Comparison of ENCODE assay signal across 26 cellular contexts in the genomic region with DNA sequence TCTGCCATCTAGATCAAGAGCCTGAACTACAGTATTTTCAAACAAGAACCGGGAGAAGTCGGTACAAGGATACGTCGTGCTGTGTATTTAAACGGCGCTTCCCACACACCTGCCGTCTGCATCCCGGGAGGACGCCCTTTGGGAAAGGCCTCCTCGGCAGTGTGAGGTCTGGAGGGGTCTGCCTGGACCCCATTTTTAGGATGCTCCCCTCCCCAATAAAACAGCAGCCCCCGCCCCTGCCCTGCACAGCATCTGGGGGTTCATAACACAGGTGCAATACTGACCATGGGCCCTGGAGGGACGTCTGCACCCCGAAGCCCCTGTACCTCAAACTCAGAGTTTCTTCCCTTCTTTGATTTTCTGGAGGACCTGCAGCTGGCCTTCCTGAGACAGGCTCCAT. TPM values are rescaled to one million over a fixed set of nuclear protein-coding genes. Genes with fewer than 3 reads are reported as not detected.
DNase-seq lines count a peak whose midpoint lies in the region; ATAC-seq, FAIRE-seq and TF ChIP-seq lines count a peak whose summit lies in the region.
"Had no signal": no experiment of that assay in that cellular context is flagged by ENCODE, and none has a peak within 500 bp of the region (broad histone marks: within the 10 kb centered on the region; RNA-seq: fewer than 3 reads in every experiment).

No MANE protein-coding gene starts in this region.

- no peak overlapping the region for H3K27ac ChIP-seq in A673 (ENCODE audit: low read depth, low read length, poor library complexity, severe bottlenecking)
- H3K27ac ChIP-seq: 22Rv1, epithelial cell of prostate, parathyroid adenoma, Peyer's patch had no signal

- H3K27me3 ChIP-seq in A673 (replicated peaks; ENCODE audit: insufficient read depth, low read depth, low read length, poor library complexity) = no peaks in the 10 kb centered on the region
- H3K27me3 ChIP-seq: body of pancreas, Peyer's patch had no signal

- H3K4me3 ChIP-seq in A673 (ENCODE audit: low read depth, low read length, poor library complexity, severe bottlenecking) (no peak overlapping the region), mucosa of descending colon (no peak overlapping the region)
- H3K4me3 ChIP-seq: body of pancreas, Peyer's patch had no signal

- H3K9me3 ChIP-seq in A673 (ENCODE audit: low read depth, low read length, poor library complexity, severe bottlenecking) (no peaks in the 10 kb centered on the region), T-helper 17 cell (ENCODE audit: control insufficient read depth, low read length, poor library complexity, severe bottlenecking) (no peaks in the 10 kb centered on the region), mucosa of descending colon (no peaks in the 10 kb centered on the region)
- H3K9me3 ChIP-seq: body of pancreas, Peyer's patch had no signal

- no peak for DNase-seq in activated CD4-positive, alpha-beta T cell treated with anti-CD3 and anti-CD28 coated beads, Interleukin-2, amount 10 ng/mL, durations not matched to agents 7 days and 5 days
- no peak for DNase-seq in activated CD4-positive, alpha-beta T cell treated with anti-CD3 and anti-CD28 coated beads, Interleukin-2, amount 50 U/mL, for 48 hours
- DNase-seq in A673 (ENCODE audit: low spot score) (no peak), T-helper 17 cell (no peak), mucosa of descending colon (peak in 2 of 3 donors; percentile 18 to 28), GM12891 (ENCODE audit: insufficient read length, low spot score) (no peak), RPMI8226 (no peak), NCI-H2196 (lab: John Stamatoyannopoulos, UW; ENCODE audit: unreplicated experiment) (no peak)
- DNase-seq: activated CD4-positive, alpha-beta T cell treated with anti-CD3 and anti-CD28 coated beads for 1 hour; activated CD8-positive, alpha-beta T cell treated with anti-CD3 and anti-CD28 coated beads, Interleukin-2, amount 10 ng/mL, durations not matched to agents 7 days and 5 days; NCI-H1092 treated with DMSO at 0.1 percent for 48 hours; NCI-H187; NCI-H524 treated with DMSO at 0.1 percent for 48 hours; NK-92 treated with Interleukin-12 subunit alpha and Interleukin-12 subunit beta, amount 100 ng/mL, for 24 hours; stimulated activated CD4-positive, alpha-beta T cell treated with anti-CD3 and anti-CD28 coated beads, Interleukin-4, amount 100 ng/mL, for 4 hours; T-helper 2 cell had no signal

- POLR2A ChIA-PET in activated CD4-positive, alpha-beta T cell treated with anti-CD3 and anti-CD28 coated beads, Interleukin-2, amount 10 ng/mL, durations not matched to agents 7 days and 5 days (lab: Charles Lee) = no interaction called here
- POLR2A ChIA-PET in A673 (lab: Charles Lee; ENCODE audit: low non-redundant PET) = no interaction called here

- BruUV-seq in A673 (replicated peaks; lab: Mats Ljungman, UMichigan) = TSS peak; percentile 81

- H3K36me3 ChIP-seq in A673 (ENCODE audit: insufficient read depth, low read length, poor library complexity, severe bottlenecking) (peaks cover 7% of the 10 kb centered on the region), mucosa of descending colon (ENCODE audit: low read depth) (no peaks in the 10 kb centered on the region)

- TF ChIP-seq POLR2A in GM12891 (IDR thresholded peaks at IDR 0.05; ENCODE audit: low read depth, low read length) = no peak

- intact Hi-C loops in A673 (cut with micrococcal nuclease; ENCODE audit: unreplicated experiment) (no loop called here), mucosa of descending colon (cut with DNase I, micrococcal nuclease) (no loop called here)

- ATAC-seq in T-helper 17 cell = no peak
- no peak for ATAC-seq in mucosa of descending colon
- ATAC-seq: activated CD8-positive, alpha-beta T cell treated with anti-CD3 and anti-CD28 coated beads, Interleukin-2, amount 10 ng/mL, durations not matched to agents 7 days and 5 days; body of pancreas; CD8-positive, alpha-beta T cell; stimulated activated memory B cell treated with anti-CD40 and anti-IgM and Interleukin-4, amounts not matched to agents 10 μg/mL and 1 μg/mL and 100 μg/mL, for 72 hours had no signal

- no peak for FAIRE-seq in GM12891 (lab: Jason Lieb, UNC)
- FAIRE-seq: H1 had no signal

- H3K4me3 Mint-ChIP-seq in activated CD4-positive, alpha-beta T cell treated with anti-CD3 and anti-CD28 coated beads, Interleukin-2, amount 10 ng/mL, durations not matched to agents 7 days and 5 days = no peak overlapping the region
- no peak overlapping the region for H3K4me3 Mint-ChIP-seq in T-helper 17 cell
- H3K4me3 Mint-ChIP-seq: activated CD8-positive, alpha-beta T cell treated with anti-CD3 and anti-CD28 coated beads, Interleukin-2, amount 10 ng/mL, durations not matched to agents 7 days and 5 days; CD8-positive, alpha-beta T cell; neural crest cell; stimulated activated memory B cell treated with anti-CD40 and anti-IgM and Interleukin-4, amounts not matched to agents 10 μg/mL and 1 μg/mL and 100 μg/mL, for 72 hours had no signal

- H3K27me3 Mint-ChIP-seq in activated CD4-positive, alpha-beta T cell treated with anti-CD3 and anti-CD28 coated beads, Interleukin-2, amount 10 ng/mL, durations not matched to agents 7 days and 5 days = no peaks in the 10 kb centered on the region
- no peaks in the 10 kb centered on the region for H3K27me3 Mint-ChIP-seq in T-helper 17 cell
- H3K27me3 Mint-ChIP-seq: stimulated activated memory B cell treated with anti-CD40 and anti-IgM and Interleukin-4, amounts not matched to agents 10 μg/mL and 1 μg/mL and 100 μg/mL, for 72 hours had no signal

- H3K4me1 Mint-ChIP-seq in activated CD4-positive, alpha-beta T cell treated with anti-CD3 and anti-CD28 coated beads, Interleukin-2, amount 10 ng/mL, durations not matched to agents 7 days and 5 days = peaks cover 2% of the 10 kb centered on the region
- peaks cover 12% of the 10 kb centered on the region for H3K4me1 Mint-ChIP-seq in T-helper 17 cell
- H3K4me1 Mint-ChIP-seq: neural crest cell had no signal

- CTCF ChIA-PET in activated CD4-positive, alpha-beta T cell treated with anti-CD3 and anti-CD28 coated beads, Interleukin-2, amount 10 ng/mL, durations not matched to agents 7 days and 5 days (lab: Charles Lee) = interaction anchor here (1.2 kb wide), 1 partner anchor 18 kb away, joined by 3 read pairs; no protein-coding TSS in a partner anchor
- CTCF ChIA-PET in A673 (lab: Charles Lee) = no interaction called here

- H3K27ac Mint-ChIP-seq in activated CD4-positive, alpha-beta T cell treated with anti-CD3 and anti-CD28 coated beads, Interleukin-2, amount 10 ng/mL, durations not matched to agents 7 days and 5 days = peak overlapping the region; percentile 50
- H3K27ac Mint-ChIP-seq in T-helper 17 cell = peak overlapping the region; percentile 89
- H3K27ac Mint-ChIP-seq: activated CD8-positive, alpha-beta T cell treated with anti-CD3 and anti-CD28 coated beads, Interleukin-2, amount 10 ng/mL, durations not matched to agents 7 days and 5 days; activated T-helper 2 cell treated with anti-CD3 and anti-CD28 coated beads, Interferon-gamma antibody, Interleukin-2, Interleukin-4, amounts not matched to agents 10 μg/mL and 5 μg/mL and 100 μg/mL, durations not matched to agents 14 hours and 24 hours and 36 hours; CD8-positive, alpha-beta T cell had no signal

- H3K36me3 Mint-ChIP-seq in activated CD4-positive, alpha-beta T cell treated with anti-CD3 and anti-CD28 coated beads, Interleukin-2, amount 10 ng/mL, durations not matched to agents 7 days and 5 days (ENCODE audit: low read depth) = peaks cover 68% of the 10 kb centered on the region
- peaks cover 5% of the 10 kb centered on the region for H3K36me3 Mint-ChIP-seq in T-helper 17 cell (ENCODE audit: low read depth)

- TF ChIP-seq CTCF in A673 (conservative IDR thresholded peaks at IDR 0.05; ENCODE audit: low read depth, low read length) (no peak), mucosa of descending colon (IDR thresholded peaks at IDR 0.05) (no peak)

- H3K4me1 ChIP-seq in A673 (ENCODE audit: insufficient read depth, low read length, poor library complexity, severe bottlenecking) (no peaks in the 10 kb centered on the region), mucosa of descending colon (ENCODE audit: low read depth) (peaks cover 3% of the 10 kb centered on the region)
- H3K4me1 ChIP-seq: Peyer's patch had no signal

- no peaks in the 10 kb centered on the region for H3K9me3 Mint-ChIP-seq in activated CD4-positive, alpha-beta T cell treated with anti-CD3 and anti-CD28 coated beads, Interleukin-2, amount 10 ng/mL, durations not matched to agents 7 days and 5 days
- H3K9me3 Mint-ChIP-seq: activated T-helper 2 cell treated with anti-CD3 and anti-CD28 coated beads, Interferon-gamma antibody, Interleukin-2, Interleukin-4, amounts not matched to agents 10 μg/mL and 5 μg/mL and 100 μg/mL, durations not matched to agents 14 hours and 24 hours and 36 hours; CD8-positive, alpha-beta T cell; neural crest cell had no signal

TF ChIP-seq in GM12891, 5 proteins besides CTCF, POLR2A, EP300 and RAD21:
- TF ChIP-seq POLR2AphosphoS5 (IDR thresholded peaks at IDR 0.05; ENCODE audit: low read depth, low read length) = no peak
- TF ChIP-seq TAF1 (IDR thresholded peaks at IDR 0.05; ENCODE audit: low read depth, low read length) = no peak
- TF ChIP-seq PAX5 (IDR thresholded peaks at IDR 0.05; ENCODE audit: insufficient read depth, low read length, severe bottlenecking) = no peak
- TF ChIP-seq POU2F2 (IDR thresholded peaks at IDR 0.05; ENCODE audit: low read depth, low read length) = no peak
- no peak for TF ChIP-seq SPI1 (IDR thresholded peaks at IDR 0.05; ENCODE audit: low read depth, low read length)

RNA-seq across cellular contexts. Expression of gene C13orf46, which starts 4.1 kb away (rescaled TPM):
- 1 to 10 TPM; 7.3 to 9.8 TPM for total RNA-seq in activated CD4-positive, alpha-beta T cell treated with anti-CD3 and anti-CD28 coated beads, Interleukin-2, amount 10 ng/mL, durations not matched to agents 7 days and 5 days
- total RNA-seq in A673 (2021) (3.1 and 3.6 TPM in 2 replicates), T-helper 17 cell (10 to 100 TPM; 18.6 to 22.6 TPM), mucosa of descending colon (1 to 10 TPM; 1.3 to 1.8 (median 1.6) TPM)
- polyA plus RNA-seq in GM12891 (2012; ENCODE audit: low read depth, missing spikeins) = 0.15 TPM

Comparison
In these comparisons a context has a peak if more than half of its experiments do, and no peak if none do; other contexts are left out.
1. DNase-seq: peak in mucosa of descending colon (2 of 3); none in activated CD4-positive, alpha-beta T cell treated with anti-CD3 and anti-CD28 coated beads, Interleukin-2, amount 10 ng/mL, durations not matched to agents 7 days and 5 days (single experiment), activated CD4-positive, alpha-beta T cell treated with anti-CD3 and anti-CD28 coated beads, Interleukin-2, amount 50 U/mL, for 48 hours (0 of 2), A673 (single experiment), T-helper 17 cell (0 of 3), GM12891 (single experiment), RPMI8226 (single experiment) and NCI-H2196 (single experiment).